ENCODE assay signal across 8 cellular contexts in the genomic region with DNA sequence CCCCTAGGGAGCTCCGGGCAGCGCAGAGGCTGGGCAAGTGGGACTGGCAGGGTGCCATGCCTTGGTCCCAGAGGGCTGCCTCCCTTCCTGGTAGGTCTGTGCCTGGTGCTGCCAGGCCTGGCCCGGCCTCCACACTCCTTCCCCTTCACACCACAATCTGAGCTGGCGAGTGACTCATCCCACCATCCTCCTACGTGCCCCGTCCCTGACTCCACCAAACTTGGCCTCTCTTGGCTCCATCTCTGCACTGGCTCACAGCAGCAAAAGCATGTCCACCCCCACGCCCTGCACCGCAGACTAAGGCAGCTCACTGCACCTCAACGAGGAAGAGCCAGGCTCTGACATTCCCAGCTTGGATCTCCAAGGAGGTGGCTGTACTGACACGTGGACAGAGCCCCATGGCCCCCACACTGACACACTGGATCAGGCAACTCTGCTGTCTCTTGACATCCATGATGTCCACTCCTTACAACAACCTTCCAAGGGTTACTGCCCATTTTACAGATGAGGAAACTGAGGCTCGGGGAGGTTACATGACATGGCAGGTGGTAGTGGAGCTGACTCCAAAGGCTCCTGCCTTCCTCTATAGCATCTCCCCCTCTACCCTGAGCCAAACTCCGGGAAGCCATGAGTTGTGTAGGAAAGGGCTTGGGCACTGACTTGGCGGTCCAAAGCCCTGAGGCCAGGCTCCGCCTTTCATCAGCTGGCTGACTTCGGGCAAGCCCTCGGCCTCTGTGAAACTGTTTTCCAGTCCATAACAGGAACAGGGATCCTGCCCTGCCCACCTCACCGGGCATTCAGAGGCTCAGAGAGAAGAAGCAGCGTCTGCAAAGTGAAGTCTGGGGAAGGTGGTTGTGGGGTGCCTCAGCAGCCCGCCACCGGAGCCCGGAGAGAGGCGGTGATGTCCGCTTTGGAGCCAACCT. TPM values are rescaled to one million over a fixed set of nuclear protein-coding genes. Genes with fewer than 3 reads are reported as not detected.
DNase-seq lines count a peak whose midpoint lies in the region; ATAC-seq, FAIRE-seq and TF ChIP-seq lines count a peak whose summit lies in the region.

No MANE protein-coding gene starts in this region.

- H3K27ac ChIP-seq in A549 (peak overlapping the region; percentile 89 to 96), VCaP (peak overlapping the region; percentile 69; the same call in 1 of the 2 replicates)

- H3K9me3 Mint-ChIP-seq in HFFc6, result peaks cover 8% of the 10 kb centered on the region

- peak overlapping the region; percentile 82 for H3K4me2 ChIP-seq in A549

- 17% methylated on average over 18 of the region's 23 CpGs for WGBS in A549 (ENCODE audit: missing lambda C conversion rate)

- H3K27ac Mint-ChIP-seq in HFFc6, result peak overlapping the region; percentile 88

- H3K4me3 ChIP-seq in A549 (peak overlapping the region; percentile 33), choroid plexus epithelial cell (ENCODE audit: low read depth, low read length) (peak overlapping the region; percentile 35), mucosa of descending colon (no peak overlapping the region)

- H3K36me3 ChIP-seq in mucosa of descending colon (ENCODE audit: low read depth), result no peaks in the 10 kb centered on the region

- H3K9me3 ChIP-seq in A549, result 0 out of 3 replicates have a peak, but pooled peaks cover 7% of the 10 kb centered on the region
- H3K9me3 ChIP-seq in mucosa of descending colon, result no peaks in the 10 kb centered on the region

- TF ChIP-seq POLR2A in A549 (IDR thresholded peaks at IDR 0.05; ENCODE audit: low read length), result no peak; the same call in 1 of the 2 replicates

- peaks cover 50% of the 10 kb centered on the region for H3K4me1 Mint-ChIP-seq in HFFc6 (ENCODE audit: low read depth)

- CTCF ChIA-PET in A549 (lab: Yijun Ruan, JAX), result interaction anchor here (0.6 to 15.8 kb wide), 173 partner anchors 10 to 933 kb away, joined by 3 to 533 read pairs (median 6); partner anchors contain the start of genes KRT10, KRT12, KRT13 and KRT14

- peaks cover 40% of the 10 kb centered on the region for H3K4me1 ChIP-seq in A549
- peaks cover 31% of the 10 kb centered on the region for H3K4me1 ChIP-seq in mucosa of descending colon (ENCODE audit: low read depth)

- DNase-seq in A549 (ENCODE audit: low read depth in 1 of 2, low spot score in 1 of 2) (peak; percentile 95 to 96), HFFc6 (peak; percentile 98), choroid plexus epithelial cell (ENCODE audit: low read depth) (peak; percentile 90), mucosa of descending colon (peak; percentile 59 to 86 (median 81))
- peak; percentile 60 to 76 for DNase-seq in stimulated activated CD8-positive, alpha-beta memory T cell treated with anti-CD3 and anti-CD28 coated beads, Interleukin-2, amount 100 ng/mL, for 48 hours (ENCODE audit: low read depth in 2 of 2)

- TF ChIP-seq CTCF in A549 (IDR thresholded peaks at IDR 0.05) (no peak; the same call in 2 of the 3 replicates), HFFc6 (IDR thresholded peaks at IDR 0.05) (no peak), VCaP (conservative IDR thresholded peaks at IDR 0.05) (no peak), choroid plexus epithelial cell (conservative IDR thresholded peaks at IDR 0.05; ENCODE audit: low read depth, low read length) (no peak), mucosa of descending colon (IDR thresholded peaks at IDR 0.05) (no peak)

- peaks cover 7% of the 10 kb centered on the region; the same call in 1 of the 2 replicates for H3K27me3 Mint-ChIP-seq in HFFc6 (ENCODE audit: insufficient read depth)

- peak in 1 of 2 experiments; percentile 45; a peak in 1 of 5 replicates for TF ChIP-seq RAD21 in A549 (conservative IDR thresholded peaks at IDR 0.05 in 1 of 2, IDR thresholded peaks at IDR 0.05 in 1 of 2)

- POLR2A ChIA-PET in A549 (lab: Yijun Ruan, JAX), result interaction anchor here (0.7 to 2.4 kb wide), 15 partner anchors 18 to 928 kb away, joined by 3 to 21 read pairs (median 5); no protein-coding TSS in a partner anchor

- intact Hi-C loops in mucosa of descending colon (cut with DNase I, micrococcal nuclease), result loop anchor here (5.0 to 10.0 kb wide), 4 partner anchors 87 to 643 kb away; no protein-coding TSS in a partner anchor

- H3K36me3 Mint-ChIP-seq in HFFc6 (ENCODE audit: low read depth), result peaks cover 15% of the 10 kb centered on the region

- peak; percentile 84 for FAIRE-seq in A549 (lab: Jason Lieb, UNC)

- TF ChIP-seq EP300 in A549 (IDR thresholded peaks at IDR 0.05), result no peak; a peak in 1 of 5 replicates

- ATAC-seq in A549 (peak; percentile 82 to 85), mucosa of descending colon (peak; percentile 73), HG02588 (IDR thresholded peaks at IDR 0.05; ENCODE audit: unreplicated experiment) (no peak), HG03439 (IDR thresholded peaks at IDR 0.05; ENCODE audit: unreplicated experiment) (no peak)

- peak overlapping the region; percentile 35 for H3K4me3 Mint-ChIP-seq in HFFc6

TF ChIP-seq in A549, 52 proteins besides CTCF, POLR2A, EP300 and RAD21 (continues in another document):
- no peak for TF ChIP-seq NFE2L2 (conservative IDR thresholded peaks at IDR 0.05; ENCODE audit: low read length)
- TF ChIP-seq JUNB (IDR thresholded peaks at IDR 0.05), result peak; percentile 76
- TF ChIP-seq CHD4 (IDR thresholded peaks at IDR 0.05; ENCODE audit: borderline replicate concordance), result peak; percentile 35; the same call in 1 of the 2 replicates
- peak; percentile 76; the same call in 1 of the 2 replicates for TF ChIP-seq HEYL (CRISPR knock-in tag; IDR thresholded peaks at IDR 0.05)
- no peak for TF ChIP-seq ELK1 (IDR thresholded peaks at IDR 0.05; ENCODE audit: low read depth, low read length)
- 0 out of 2 replicates have a peak, but pooled peaks have one; percentile 36 for TF ChIP-seq NPAS2 (CRISPR knock-in tag; IDR thresholded peaks at IDR 0.05; ENCODE audit: borderline replicate concordance)
- 0 out of 2 replicates have a peak, but pooled peaks have one; percentile 17 for TF ChIP-seq RCOR1 (IDR thresholded peaks at IDR 0.05; ENCODE audit: low read depth, low read length)

RNA-seq across cellular contexts. Expression of gene KRT19, which starts 20.1 kb away (rescaled TPM):
- polyA plus RNA-seq in A549 (2011; rRNA removed) (23.8 and 26.2 TPM in 2 replicates), A549 (2017; fragmentation: RNase III; extraction: RNeasy Plus Mini Kit Qiagen cat#74134 plus additional on column Dnase treatment) (27.8 to 31.2 TPM (median 29.9 TPM) in 3 replicates)
- 36.8 and 37.2 TPM in 2 replicates for polyA plus RNA-seq in A549 (2012; cell fraction: cytosol; rRNA removed)
- polyA plus RNA-seq in A549 (2012; cell fraction: nucleus; rRNA removed), result 83.7 and 109 TPM in 2 replicates
- polyA minus RNA-seq in A549 (2011; rRNA and poly(A)+ RNA removed), result 22.9 and 27.2 TPM in 2 replicates
- 100 to 1,000 TPM in 2 of 6 experiments, 10 to 100 TPM in 4; 45.7 to 244 (median 50.6) TPM for total RNA-seq in HFFc6 (2021; fragmentation: NEBNext Ultra II Directional; extraction: Animal tissue kit (Norgen Biotek cat#: 25700))
- total RNA-seq in mucosa of descending colon, result 1,000 to 10,000 TPM in 2 of 3 donors, 100 to 1,000 TPM in 1; 723 to 2,357 (median 1,709) TPM

RNA-seq across cellular contexts. Expression of gene KRT9, which starts 23.7 kb away (rescaled TPM):
- polyA plus RNA-seq in A549 (2011; rRNA removed) (not detected in 2 replicates), A549 (2017; fragmentation: RNase III; extraction: RNeasy Plus Mini Kit Qiagen cat#74134 plus additional on column Dnase treatment) (not detected in 3 replicates)
- polyA plus RNA-seq in A549 (2012; cell fraction: cytosol; rRNA removed), result not detected in 2 replicates
- not detected in 2 replicates for polyA plus RNA-seq in A549 (2012; cell fraction: nucleus; rRNA removed)
- polyA minus RNA-seq in A549 (2011; rRNA and poly(A)+ RNA removed), result not detected in 2 replicates
- total RNA-seq in HFFc6 (2021; fragmentation: NEBNext Ultra II Directional; extraction: Animal tissue kit (Norgen Biotek cat#: 25700)), result not detected
- total RNA-seq in mucosa of descending colon, result not detected

RNA-seq across cellular contexts. Expression of gene KRT15, which starts 29.5 kb away (rescaled TPM):
- polyA plus RNA-seq in A549 (2011; rRNA removed), result 2.1 and 2.6 TPM in 2 replicates
- polyA plus RNA-seq in A549 (2012; cell fraction: cytosol; rRNA removed), result 2.3 and 3.1 TPM in 2 replicates
- 3.9 and 4.0 TPM in 2 replicates for polyA plus RNA-seq in A549 (2012; cell fraction: nucleus; rRNA removed)
- 0.54 to 1.4 TPM (median 0.62 TPM) in 3 replicates for polyA plus RNA-seq in A549 (2017; fragmentation: RNase III; extraction: RNeasy Plus Mini Kit Qiagen cat#74134 plus additional on column Dnase treatment)
- 0.15 and 0.74 TPM in 2 replicates for polyA minus RNA-seq in A549 (2011; rRNA and poly(A)+ RNA removed)
- total RNA-seq in HFFc6 (2021; fragmentation: NEBNext Ultra II Directional; extraction: Animal tissue kit (Norgen Biotek cat#: 25700)), result 1 to 10 TPM; 5.0 to 8.6 (median 6.9) TPM
- 10 to 100 TPM in 1 of 3 donors, 1 to 10 TPM in 2; 5.0 to 16.5 (median 5.4) TPM for total RNA-seq in mucosa of descending colon

RNA-seq across cellular contexts. Expression of gene KRT14, which starts 38.5 kb away (rescaled TPM):
- polyA plus RNA-seq in A549 (2011; rRNA removed) (0.04 TPM in 1 of 2 replicates, not detected in the other), A549 (2017; fragmentation: RNase III; extraction: RNeasy Plus Mini Kit Qiagen cat#74134 plus additional on column Dnase treatment) (0.07 to 0.10 TPM (median 0.09 TPM) in 3 replicates)
- polyA plus RNA-seq in A549 (2012; cell fraction: cytosol; rRNA removed), result 0.05 and 0.08 TPM in 2 replicates
- 0.17 and 0.31 TPM in 2 replicates for polyA plus RNA-seq in A549 (2012; cell fraction: nucleus; rRNA removed)
- 0.21 TPM in 1 of 2 replicates, not detected in the other for polyA minus RNA-seq in A549 (2011; rRNA and poly(A)+ RNA removed)
- total RNA-seq in HFFc6 (2021; fragmentation: NEBNext Ultra II Directional; extraction: Animal tissue kit (Norgen Biotek cat#: 25700)), result 1 to 10 TPM in 4 of 6 experiments, under 1 TPM in 2; 0.14 to 2.0 (median 1.5) TPM
- total RNA-seq in mucosa of descending colon, result under 1 TPM in 1 of 3 donors, not detected in 2; 0.67 TPM

RNA-seq across cellular contexts. Expression of gene KRT13, which starts 42.8 kb away (rescaled TPM):
- polyA plus RNA-seq in A549 (2011; rRNA removed), result 0.06 and 0.08 TPM in 2 replicates
- 0.03 and 0.05 TPM in 2 replicates for polyA plus RNA-seq in A549 (2012; cell fraction: cytosol; rRNA removed)
- 0.17 TPM in 1 of 2 replicates, not detected in the other for polyA plus RNA-seq in A549 (2012; cell fraction: nucleus; rRNA removed)
- not detected in 3 replicates for polyA plus RNA-seq in A549 (2017; fragmentation: RNase III; extraction: RNeasy Plus Mini Kit Qiagen cat#74134 plus additional on column Dnase treatment)
- polyA minus RNA-seq in A549 (2011; rRNA and poly(A)+ RNA removed), result not detected in 2 replicates
- not detected for total RNA-seq in HFFc6 (2021; fragmentation: NEBNext Ultra II Directional; extraction: Animal tissue kit (Norgen Biotek cat#: 25700))
- 1 to 10 TPM in 1 of 3 donors, not detected in 2; 3.7 TPM for total RNA-seq in mucosa of descending colon

Comparison
In these comparisons a context has a peak if more than half of its experiments do, and no peak if none do; other contexts are left out.
1. ATAC-seq: peak in A549 (2 of 2) and mucosa of descending colon (single experiment); none in HG02588 (single experiment) and HG03439 (single experiment).
2. Peak in every context shown above with its lines, with median percentiles within 50 percentile points of each other: DNase-seq.